In the genomic region with DNA sequence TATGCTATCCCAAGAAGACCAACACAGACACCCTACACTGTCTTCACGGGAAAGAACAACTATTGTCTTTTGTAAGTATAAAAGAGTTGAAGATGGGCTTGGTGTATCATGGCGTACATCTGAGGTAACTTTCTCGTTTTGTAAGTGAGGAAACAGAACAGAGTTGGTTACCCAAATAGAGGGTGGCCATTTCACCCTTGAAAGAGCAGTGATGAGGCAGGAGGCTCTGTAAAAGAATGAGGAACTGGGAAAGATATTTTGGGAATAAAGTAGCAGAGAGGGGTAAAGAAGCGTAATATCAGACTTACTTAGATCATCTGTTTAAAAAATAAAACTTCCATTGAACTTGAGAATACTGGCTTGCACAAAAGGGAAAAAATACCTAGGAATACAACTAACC, we compare ENCODE assay signal across 22 cellular contexts. TPM values are rescaled to one million over a fixed set of nuclear protein-coding genes. Genes with fewer than 3 reads are reported as not detected.
"Had no signal": no experiment of that assay in that cellular context is flagged by ENCODE, and none has a peak within 500 bp of the region (broad histone marks: within the 10 kb centered on the region; RNA-seq: fewer than 3 reads in every experiment).

No MANE protein-coding gene starts in this region.

- H3K36me3 ChIP-seq: SJSA1 had no signal

- H3K27me3 ChIP-seq: SJSA1 had no signal

- H3K4me1 ChIP-seq: SJSA1 had no signal

- DNase-seq: KBM-7, NCI-H1092 treated with DMSO at 0.1 percent for 48 hours, NCI-H1436, NCI-H187, NCI-H2029, NCI-H2081 treated with DMSO at 0.1 percent for 48 hours, NCI-H2171, NCI-H226, NCI-H446, NCI-H510A, NCI-H524 treated with DMSO at 0.1 percent for 48 hours, NCI-H69, NCI-H774, Right ventricle myocardium superior, RPMI8226, SIG-M5, SW 1271 had no signal

- H3K9me3 ChIP-seq: SJSA1 had no signal

- H3K27ac ChIP-seq: SJSA1, SK-N-MC had no signal

- H3K4me3 ChIP-seq: SJSA1, SK-N-MC had no signal

RNA-seq across cellular contexts. Expression of a gene that starts 18.9 kb away (rescaled TPM):
- total RNA-seq: HT-29, LHCN-M2, MCF 10A, Right ventricle myocardium superior, SJSA1 had no signal

RNA-seq across cellular contexts. Expression of a gene that starts 57.4 kb away (rescaled TPM):
- total RNA-seq: HT-29, LHCN-M2, MCF 10A, Right ventricle myocardium superior, SJSA1 had no signal
